7 cellular contexts compared by ENCODE assay signal in the genomic region with DNA sequence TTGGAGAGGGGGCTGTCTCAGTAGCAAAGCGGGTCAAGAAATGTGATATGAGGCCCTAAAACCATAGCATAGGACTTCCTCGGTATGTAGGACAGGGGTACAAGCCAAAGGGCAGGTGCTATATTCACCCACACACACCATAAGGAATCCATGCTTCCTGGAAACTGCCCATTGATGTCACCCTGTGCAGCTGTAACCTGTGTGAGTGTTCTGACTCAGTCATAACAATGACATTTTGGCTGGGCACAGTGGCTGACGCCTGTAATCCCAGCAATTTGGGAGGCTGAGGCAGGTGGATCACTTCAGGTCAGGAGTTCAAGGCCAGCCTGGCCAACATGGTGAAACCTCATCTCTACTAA. TPM values are rescaled to one million over a fixed set of nuclear protein-coding genes. Genes with fewer than 3 reads are reported as not detected.
DNase-seq lines count a peak whose midpoint lies in the region; ATAC-seq, FAIRE-seq and TF ChIP-seq lines count a peak whose summit lies in the region.
"Not testable (repeated sequence)": the region's sequence is repeated elsewhere in the genome, so short reads cannot be mapped to it uniquely, and the experiment has no call there.

No MANE protein-coding gene starts in this region.

- H3K4me1 Mint-ChIP-seq in activated CD4-positive, alpha-beta T cell treated with anti-CD3 and anti-CD28 coated beads for 36 hours, result peaks cover 18% of the 10 kb centered on the region
- peaks cover 43% of the 10 kb centered on the region for H3K4me1 Mint-ChIP-seq in activated T-helper 2 cell treated with anti-CD3 and anti-CD28 coated beads, Interferon-gamma antibody, Interleukin-2, Interleukin-4, amounts not matched to agents 10 μg/mL and 5 μg/mL and 100 μg/mL, durations not matched to agents 14 hours and 24 hours and 36 hours (ENCODE audit: low read depth)
- H3K4me1 Mint-ChIP-seq in stimulated activated memory B cell treated with anti-CD40 and anti-IgM and Interleukin-4, amounts not matched to agents 10 μg/mL and 1 μg/mL and 100 μg/mL, for 72 hours, result peaks cover 59% of the 10 kb centered on the region

- CTCF ChIA-PET in activated CD4-positive, alpha-beta T cell treated with anti-CD3 and anti-CD28 coated beads for 36 hours (lab: Charles Lee), result not testable (repeated sequence)

- peak overlapping the region; percentile 67 for H3K4me2 ChIP-seq in keratinocyte (ENCODE audit: control insufficient read depth, extremely low read depth, insufficient read depth, low read depth, low read length)

- H3K9ac ChIP-seq in keratinocyte (ENCODE audit: control insufficient read depth, extremely low read depth, insufficient read depth, low read length), result not testable (repeated sequence)

- intact Hi-C loops in activated CD4-positive, alpha-beta T cell treated with anti-CD3 and anti-CD28 coated beads for 36 hours (cut with DNase I, micrococcal nuclease), result not testable (repeated sequence)
- intact Hi-C loops in activated T-helper 2 cell treated with anti-CD3 and anti-CD28 coated beads, Interferon-gamma antibody, Interleukin-2, Interleukin-4, amounts not matched to agents 10 μg/mL and 5 μg/mL and 100 μg/mL, durations not matched to agents 14 hours and 24 hours and 36 hours (cut with micrococcal nuclease), result loop anchor here (1.0 kb wide), 1 partner anchor 18 kb away; no protein-coding TSS in a partner anchor

- peak; percentile 74 for ATAC-seq in activated CD4-positive, alpha-beta T cell treated with anti-CD3 and anti-CD28 coated beads for 36 hours
- not testable (repeated sequence) for ATAC-seq in stimulated activated memory B cell treated with anti-CD40 and anti-IgM and Interleukin-4, amounts not matched to agents 10 μg/mL and 1 μg/mL and 100 μg/mL, for 72 hours

- not testable (repeated sequence) for H3K9me3 ChIP-seq in keratinocyte (ENCODE audit: control insufficient read depth, low read depth, low read length)

- H2AFZ ChIP-seq in keratinocyte (ENCODE audit: control insufficient read depth, low read length), result not testable (repeated sequence)

- DNase-seq in GM18507 (ENCODE audit: extremely low spot score, insufficient read length, low read depth); activated T-helper 2 cell treated with anti-CD3 and anti-CD28 coated beads, Interferon-gamma antibody, Interleukin-2, Interleukin-4, amounts not matched to agents 10 μg/mL and 5 μg/mL and 100 μg/mL, durations not matched to agents 14 hours and 24 hours and 36 hours (ENCODE audit: low spot score); caudate nucleus (lab: John Stamatoyannopoulos, UW); keratinocyte (ENCODE audit: low read depth, low spot score): not testable (repeated sequence)
- peak; percentile 29 for DNase-seq in M059J (ENCODE audit: low read depth)
- peak; percentile 18 for DNase-seq in activated CD4-positive, alpha-beta T cell treated with anti-CD3 and anti-CD28 coated beads for 36 hours

- H3K27me3 ChIP-seq in keratinocyte (ENCODE audit: control insufficient read depth, extremely low read depth, insufficient read depth, low read length), result not testable (repeated sequence)

- H3K9me3 Mint-ChIP-seq in activated CD4-positive, alpha-beta T cell treated with anti-CD3 and anti-CD28 coated beads for 36 hours (ENCODE audit: low read depth); activated T-helper 2 cell treated with anti-CD3 and anti-CD28 coated beads, Interferon-gamma antibody, Interleukin-2, Interleukin-4, amounts not matched to agents 10 μg/mL and 5 μg/mL and 100 μg/mL, durations not matched to agents 14 hours and 24 hours and 36 hours; stimulated activated memory B cell treated with anti-CD40 and anti-IgM and Interleukin-4, amounts not matched to agents 10 μg/mL and 1 μg/mL and 100 μg/mL, for 72 hours: not testable (repeated sequence)

- not testable (repeated sequence) for H3K36me3 ChIP-seq in keratinocyte (ENCODE audit: control insufficient read depth in 2 of 2, extremely low read depth in 1 of 2, insufficient read depth in 2 of 2, low read length in 2 of 2)

- H3K27ac ChIP-seq in caudate nucleus (ENCODE audit: low read depth, low read length) (peak overlapping the region; percentile 70), keratinocyte (ENCODE audit: control insufficient read depth, insufficient read depth, low read length) (peak overlapping the region; percentile 39)

- H3K27me3 Mint-ChIP-seq in activated CD4-positive, alpha-beta T cell treated with anti-CD3 and anti-CD28 coated beads for 36 hours; activated T-helper 2 cell treated with anti-CD3 and anti-CD28 coated beads, Interferon-gamma antibody, Interleukin-2, Interleukin-4, amounts not matched to agents 10 μg/mL and 5 μg/mL and 100 μg/mL, durations not matched to agents 14 hours and 24 hours and 36 hours (ENCODE audit: low read depth); stimulated activated memory B cell treated with anti-CD40 and anti-IgM and Interleukin-4, amounts not matched to agents 10 μg/mL and 1 μg/mL and 100 μg/mL, for 72 hours: not testable (repeated sequence)

- TF ChIP-seq CTCF in keratinocyte (optimal IDR thresholded peaks at IDR 0.05 in 1 of 3, IDR thresholded peaks at IDR 0.05 in 1 of 3, conservative IDR thresholded peaks at IDR 0.05 in 1 of 3; ENCODE audit: extremely low read depth in 1 of 3, insufficient read depth in 2 of 3, low read length in 3 of 3), result not testable (repeated sequence)

- H3K79me2 ChIP-seq in keratinocyte (ENCODE audit: control insufficient read depth, insufficient read depth, low read length), result not testable (repeated sequence)

- H4K20me1 ChIP-seq in keratinocyte (ENCODE audit: control insufficient read depth, extremely low read depth, insufficient read depth, low read length), result not testable (repeated sequence)

- peaks cover 11% of the 10 kb centered on the region for H3K4me1 ChIP-seq in keratinocyte (ENCODE audit: control insufficient read depth, extremely low read depth, insufficient read depth, low read length)

- not testable (repeated sequence) for H3K36me3 Mint-ChIP-seq in activated CD4-positive, alpha-beta T cell treated with anti-CD3 and anti-CD28 coated beads for 36 hours (ENCODE audit: low read depth)
- H3K36me3 Mint-ChIP-seq in activated T-helper 2 cell treated with anti-CD3 and anti-CD28 coated beads, Interferon-gamma antibody, Interleukin-2, Interleukin-4, amounts not matched to agents 10 μg/mL and 5 μg/mL and 100 μg/mL, durations not matched to agents 14 hours and 24 hours and 36 hours (ENCODE audit: low read depth), result peaks cover 34% of the 10 kb centered on the region
- peaks cover 21% of the 10 kb centered on the region for H3K36me3 Mint-ChIP-seq in stimulated activated memory B cell treated with anti-CD40 and anti-IgM and Interleukin-4, amounts not matched to agents 10 μg/mL and 1 μg/mL and 100 μg/mL, for 72 hours

- POLR2A ChIA-PET in activated CD4-positive, alpha-beta T cell treated with anti-CD3 and anti-CD28 coated beads for 36 hours (lab: Charles Lee), result not testable (repeated sequence)

- H3K9me1 ChIP-seq in keratinocyte (ENCODE audit: control insufficient read depth, extremely low read depth, insufficient read depth, low read length), result not testable (repeated sequence)

- FAIRE-seq in GM18507 (lab: Jason Lieb, UNC) (peak; percentile 78), keratinocyte (lab: Jason Lieb, UNC) (peak; percentile 69)

- not testable (repeated sequence) for H3K4me3 Mint-ChIP-seq in activated CD4-positive, alpha-beta T cell treated with anti-CD3 and anti-CD28 coated beads for 36 hours; activated T-helper 2 cell treated with anti-CD3 and anti-CD28 coated beads, Interferon-gamma antibody, Interleukin-2, Interleukin-4, amounts not matched to agents 10 μg/mL and 5 μg/mL and 100 μg/mL, durations not matched to agents 14 hours and 24 hours and 36 hours (ENCODE audit: low read depth); stimulated activated memory B cell treated with anti-CD40 and anti-IgM and Interleukin-4, amounts not matched to agents 10 μg/mL and 1 μg/mL and 100 μg/mL, for 72 hours

- not testable (repeated sequence) for H3K27ac Mint-ChIP-seq in activated CD4-positive, alpha-beta T cell treated with anti-CD3 and anti-CD28 coated beads for 36 hours
- peak overlapping the region; percentile 58 for H3K27ac Mint-ChIP-seq in activated T-helper 2 cell treated with anti-CD3 and anti-CD28 coated beads, Interferon-gamma antibody, Interleukin-2, Interleukin-4, amounts not matched to agents 10 μg/mL and 5 μg/mL and 100 μg/mL, durations not matched to agents 14 hours and 24 hours and 36 hours
- peak overlapping the region; percentile 51 for H3K27ac Mint-ChIP-seq in stimulated activated memory B cell treated with anti-CD40 and anti-IgM and Interleukin-4, amounts not matched to agents 10 μg/mL and 1 μg/mL and 100 μg/mL, for 72 hours

- not testable (repeated sequence) for H3K4me3 ChIP-seq in keratinocyte (ENCODE audit: control insufficient read depth in 2 of 3, extremely low read depth in 1 of 3, insufficient read depth in 2 of 3, low read depth in 1 of 3, low read length in 3 of 3)

- dilution Hi-C loops in keratinocyte (cut with MboI; ENCODE audit: extremely low pct_ligation_motif_present, low sequenced_read_pairs), result not testable (repeated sequence)

RNA-seq across cellular contexts. Expression of gene SLC9A7, which starts 35.4 kb away (rescaled TPM):
- 46.7 and 55.0 TPM in 2 replicates for total RNA-seq in M059J (2014; rRNA removed; shearing (Covaris generic))
- total RNA-seq in activated CD4-positive, alpha-beta T cell treated with anti-CD3 and anti-CD28 coated beads for 36 hours, result 10 to 100 TPM; 16.3 to 19.2 TPM
- total RNA-seq in activated T-helper 2 cell treated with anti-CD3 and anti-CD28 coated beads, Interferon-gamma antibody, Interleukin-2, Interleukin-4, amounts not matched to agents 10 μg/mL and 5 μg/mL and 100 μg/mL, durations not matched to agents 14 hours and 24 hours and 36 hours, result 42.5 and 44.2 TPM in 2 replicates
- polyA plus RNA-seq in keratinocyte, result 8.1 to 11.0 TPM (median 10.1 TPM) in 3 replicates
- polyA plus RNA-seq in keratinocyte (2011; ENCODE audit: low read depth), result 2.9 TPM
- polyA plus RNA-seq in keratinocyte (2011; cell fraction: cytosol; rRNA removed), result 5.9 TPM in 2 replicates
- polyA plus RNA-seq in keratinocyte (2011; cell fraction: nucleus; rRNA removed), result 21.5 and 21.8 TPM in 2 replicates
- polyA plus RNA-seq in keratinocyte (2012; ENCODE audit: low replicate concordance), result 3.6 and 7.6 TPM in 2 replicates
- 33.9 to 36.4 TPM (median 35.2 TPM) in 3 replicates for polyA minus RNA-seq in keratinocyte
- 17.1 TPM for polyA minus RNA-seq in keratinocyte (2011; cell fraction: cytosol; rRNA and poly(A)+ RNA removed)
- 37.7 and 56.2 TPM in 2 replicates for polyA minus RNA-seq in keratinocyte (2011; cell fraction: nucleus; rRNA and poly(A)+ RNA removed)
